ENCODE assay signal across 22 cellular contexts in the genomic region with DNA sequence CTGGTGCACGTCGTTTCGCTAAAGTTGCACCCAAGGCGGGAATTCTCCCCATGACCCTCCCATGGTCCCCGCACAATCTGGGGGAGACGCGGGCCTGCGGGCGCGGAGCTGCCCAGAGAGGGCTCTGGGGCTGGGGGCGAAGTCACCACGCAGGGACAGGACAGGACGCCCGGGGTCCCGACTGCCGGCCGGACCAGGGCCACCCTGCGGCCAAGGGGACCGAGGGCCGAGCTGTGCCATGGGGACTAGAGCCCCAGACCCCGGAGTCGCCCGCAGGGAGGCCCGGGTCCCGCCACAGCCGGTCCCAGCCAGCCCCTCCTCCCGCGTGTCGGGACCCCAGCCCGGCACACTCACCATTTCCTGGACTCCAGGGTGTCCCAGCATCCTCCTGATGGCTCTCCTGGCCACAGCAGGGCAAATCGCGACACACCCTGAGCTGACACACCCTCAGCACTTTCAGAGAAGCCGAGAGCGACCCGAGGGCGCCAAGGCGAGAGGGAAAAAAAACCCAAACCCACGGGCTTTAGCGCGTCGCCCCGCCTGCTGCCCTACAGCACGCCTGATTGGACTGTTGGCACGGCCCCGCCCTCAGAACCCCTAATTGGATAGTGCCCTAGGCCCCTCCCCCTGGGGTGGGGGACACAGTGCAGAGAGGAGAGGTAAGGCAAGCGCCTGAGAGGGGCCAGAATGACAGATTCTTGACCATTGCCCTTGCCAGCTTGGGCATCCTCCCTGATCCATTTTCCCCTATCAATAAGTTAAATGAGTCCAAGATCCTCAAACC.
"Had no signal": no experiment of that assay in that cellular context is flagged by ENCODE, and none has a peak within 500 bp of the region (broad histone marks: within the 10 kb centered on the region; RNA-seq: fewer than 3 reads in every experiment).

No MANE protein-coding gene starts in this region.

- H3K4me1 ChIP-seq: breast epithelium, SJCRH30 had no signal

- H3K9ac ChIP-seq: SK-N-SH had no signal

- H3K36me3 ChIP-seq: breast epithelium had no signal

- DNase-seq: activated CD4-positive, alpha-beta T cell treated with anti-CD3 and anti-CD28 coated beads for 36 hours; activated CD4-positive, alpha-beta T cell treated with anti-CD3 and anti-CD28 coated beads, Interleukin-2, amount 50 U/mL, for 1 hour; activated CD8-positive, alpha-beta memory T cell treated with anti-CD3 and anti-CD28 coated beads, Interleukin-2, amount 50 U/mL, for 4 hours; activated CD8-positive, alpha-beta T cell treated with anti-CD3 and anti-CD28 coated beads for 36 hours; activated naive CD4-positive, alpha-beta T cell treated with anti-CD3 and anti-CD28 coated beads, Interleukin-2, amount 50 U/mL, for 16 hours; activated naive CD8-positive, alpha-beta T cell treated with anti-CD3 and anti-CD28 coated beads, Interleukin-2, amount 10 ng/mL, durations not matched to agents 7 days and 5 days; activated T-cell treated with anti-CD3 and anti-CD28 coated beads, Interleukin-2, amount 50 U/mL, for 72 hours; NCI-H1092; NCI-H1417; NCI-H1930; NCI-H2171; NCI-H226; NCI-H526 treated with DMSO at 0.1 percent for 48 hours; NCI-H82; OCI-M1; Right ventricle myocardium superior; SJCRH30; SK-N-SH; T-helper 1 cell had no signal

- H3K4me3 ChIP-seq: breast epithelium, SJCRH30 had no signal

- H3K27ac ChIP-seq: breast epithelium, RWPE1, SJCRH30, VCaP had no signal

- H3K27me3 ChIP-seq: breast epithelium, SJCRH30 had no signal
